In the genomic region with DNA sequence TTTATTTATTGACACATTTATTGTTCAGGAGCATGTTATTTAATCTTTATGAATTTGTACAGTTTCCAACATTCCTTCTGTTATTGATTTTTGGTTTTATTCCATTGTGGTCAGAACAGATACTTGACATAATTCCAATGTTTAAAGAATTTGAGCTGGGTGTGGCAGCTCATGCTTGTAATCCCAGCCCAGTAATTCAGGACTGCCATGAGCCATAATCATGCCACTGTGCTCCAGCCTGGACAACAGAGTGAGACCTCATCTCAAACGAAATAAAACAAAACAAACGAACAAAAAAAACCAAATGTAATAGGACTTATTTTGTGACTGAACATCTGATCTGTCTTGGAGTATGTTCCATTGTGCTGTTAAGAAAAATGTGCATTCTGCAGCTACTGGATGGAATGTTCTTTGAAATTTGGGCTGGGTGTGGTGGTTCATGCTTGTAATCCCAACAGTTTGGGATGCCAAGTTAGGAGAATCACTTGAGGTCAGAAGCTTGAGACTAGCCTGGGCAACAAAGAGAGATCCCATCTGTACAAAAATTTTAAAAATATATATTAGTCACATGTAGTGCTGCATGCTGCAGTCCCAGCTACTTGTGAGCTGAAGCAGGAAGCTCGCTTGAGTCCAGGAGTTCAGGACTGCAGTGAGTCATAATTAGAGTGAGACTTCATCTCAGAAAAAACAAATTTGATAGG, we compare ENCODE assay signal across 16 cellular contexts.
A peak's percentile ranks its signal among the peaks of the same experiment; 100 is the strongest.
DNase-seq lines count a peak whose midpoint lies in the region; ATAC-seq, FAIRE-seq and TF ChIP-seq lines count a peak whose summit lies in the region.
"Had no signal": no experiment of that assay in that cellular context is flagged by ENCODE, and none has a peak within 500 bp of the region (broad histone marks: within the 10 kb centered on the region; RNA-seq: fewer than 3 reads in every experiment).

No MANE protein-coding gene starts in this region.

- TF ChIP-seq POLR2A in endothelial cell of umbilical vein (IDR thresholded peaks at IDR 0.05; ENCODE audit: low read depth, low read length): peak; percentile 50

- TSS peak; percentile 72 for BruUV-seq in endothelial cell of umbilical vein (replicated peaks; lab: Mats Ljungman, UMichigan)

- peaks cover 2% of the 10 kb centered on the region for H3K9me3 ChIP-seq in endothelial cell of umbilical vein (replicated peaks; ENCODE audit: control insufficient read depth, insufficient read depth, low read length)
- H3K9me3 ChIP-seq: tibial artery had no signal

- peak; percentile 19; the same call in 1 of the 2 replicates for TF ChIP-seq CTCF in AG10803 (conservative IDR thresholded peaks at IDR 0.05; ENCODE audit: low read length)
- TF ChIP-seq CTCF in endothelial cell of umbilical vein (IDR thresholded peaks at IDR 0.05; ENCODE audit: extremely low read depth in 1 of 2, insufficient read depth in 1 of 2, low read depth in 1 of 2, low read length in 2 of 2): no peak
- TF ChIP-seq CTCF in progenitor cell of endocrine pancreas (IDR thresholded peaks at IDR 0.05; ENCODE audit: unreplicated experiment): no peak

- peak overlapping the region; percentile 94 for H3K27ac ChIP-seq in endothelial cell of umbilical vein (ENCODE audit: insufficient read depth, low read depth, low read length)
- H3K27ac ChIP-seq: KMS-11, tibial artery had no signal

- peak overlapping the region; percentile 53 for H3K9ac ChIP-seq in endothelial cell of umbilical vein (replicated peaks; ENCODE audit: extremely low read depth, insufficient read depth, low read length)
- H3K9ac ChIP-seq: KMS-11 had no signal

- no peak overlapping the region for H3K27ac Mint-ChIP-seq in progenitor cell of endocrine pancreas
- H3K27ac Mint-ChIP-seq: CD8-positive, alpha-beta memory T cell had no signal

- DNase-seq in AG10803 (ENCODE audit: low read depth) (peak; percentile 92), M059J (ENCODE audit: low read depth) (peak; percentile 86), endothelial cell of umbilical vein (ENCODE audit: low read depth, low spot score) (peak; percentile 91), myocyte (ENCODE audit: low read depth) (peak; percentile 46), progenitor cell of endocrine pancreas (ENCODE audit: low spot score, unreplicated experiment) (no peak), 8988T (no peak)
- DNase-seq: activated effector memory CD4-positive, alpha-beta T cell treated with Interleukin-2 at 50 U/mL for 16 hours; CD8-positive, alpha-beta memory T cell; effector CD4-positive, alpha-beta T cell; occipital lobe; SHP77; tibial artery had no signal

- POLR2A ChIA-PET in endothelial cell of umbilical vein (lab: Charles Lee): interaction anchor here (1.3 kb wide), 1 partner anchor 14 kb away, joined by 3 read pairs; no protein-coding TSS in a partner anchor

- CTCF ChIA-PET in endothelial cell of umbilical vein (lab: Charles Lee): interaction anchor here (0.9 to 2.6 kb wide), 9 partner anchors 13 to 537 kb away, joined by 3 to 46 read pairs (median 5); a partner anchor contains a TSS

- H3K4me2 ChIP-seq in endothelial cell of umbilical vein (ENCODE audit: insufficient read depth, low read length): peak overlapping the region; percentile 76
- H3K4me2 ChIP-seq: KMS-11 had no signal

- no peaks in the 10 kb centered on the region for H3K36me3 ChIP-seq in endothelial cell of umbilical vein (ENCODE audit: control insufficient read depth in 2 of 2, extremely low read depth in 1 of 2, insufficient read depth in 2 of 2, low read length in 2 of 2)
- H3K36me3 ChIP-seq: tibial artery had no signal

- peaks cover 17% of the 10 kb centered on the region for H3K9me3 Mint-ChIP-seq in progenitor cell of endocrine pancreas (ENCODE audit: low read depth)

- H3K4me3 ChIP-seq in AG10803 (ENCODE audit: low read length) (no peak overlapping the region), endothelial cell of umbilical vein (replicated peaks in 1 of 3; ENCODE audit: insufficient read depth in 1 of 3, low read depth in 1 of 3, low read length in 3 of 3) (no peak overlapping the region)
- H3K4me3 ChIP-seq: tibial artery had no signal

- no peaks in the 10 kb centered on the region for H4K20me1 ChIP-seq in endothelial cell of umbilical vein (replicated peaks; ENCODE audit: control insufficient read depth, extremely low read depth, insufficient read depth, low read length)

- H3K27me3 ChIP-seq in endothelial cell of umbilical vein (ENCODE audit: control insufficient read depth in 2 of 2, insufficient read depth in 2 of 2, low read length in 2 of 2): no peaks in the 10 kb centered on the region
- H3K27me3 ChIP-seq: tibial artery had no signal

- H3K79me2 ChIP-seq in endothelial cell of umbilical vein (ENCODE audit: control insufficient read depth, insufficient read depth, low read length): no peaks in the 10 kb centered on the region

- H3K27me3 Mint-ChIP-seq in progenitor cell of endocrine pancreas: no peaks in the 10 kb centered on the region

- no peaks in the 10 kb centered on the region for H3K36me3 Mint-ChIP-seq in progenitor cell of endocrine pancreas (ENCODE audit: insufficient read depth)
- H3K36me3 Mint-ChIP-seq: CD8-positive, alpha-beta memory T cell had no signal

- intact Hi-C loops in endothelial cell of umbilical vein (cut with micrococcal nuclease): loop anchor here (1.0 kb wide), 2 partner anchors 38 to 94 kb away; no protein-coding TSS in a partner anchor

- no peaks in the 10 kb centered on the region for H3K4me1 Mint-ChIP-seq in progenitor cell of endocrine pancreas (ENCODE audit: low read depth)
- H3K4me1 Mint-ChIP-seq: CD8-positive, alpha-beta memory T cell had no signal

- H3K4me1 ChIP-seq in endothelial cell of umbilical vein (ENCODE audit: control insufficient read depth, extremely low read depth, insufficient read depth, low read length): peaks cover 42% of the 10 kb centered on the region

- H2AFZ ChIP-seq in endothelial cell of umbilical vein (ENCODE audit: low read depth, low read length): peak overlapping the region; percentile 15

- dilution Hi-C loops in endothelial cell of umbilical vein (cut with MboI; ENCODE audit: extremely low pct_ligation_motif_present, low sequenced_read_pairs): no loop called here

- ATAC-seq in HG02840 (IDR thresholded peaks at IDR 0.05; ENCODE audit: low FRiP score, unreplicated experiment) (no peak), GM21825 (IDR thresholded peaks at IDR 0.05; ENCODE audit: unreplicated experiment) (no peak)

- H3K4me3 Mint-ChIP-seq in progenitor cell of endocrine pancreas (ENCODE audit: low read depth): no peak overlapping the region
- H3K4me3 Mint-ChIP-seq: CD8-positive, alpha-beta memory T cell had no signal

- H3K9me1 ChIP-seq in endothelial cell of umbilical vein (replicated peaks; ENCODE audit: control insufficient read depth, extremely low read depth, insufficient read depth, low read length): no peaks in the 10 kb centered on the region

- FAIRE-seq in endothelial cell of umbilical vein (lab: Jason Lieb, UNC): peak; percentile 84
- FAIRE-seq: GM12892 had no signal

TF ChIP-seq in endothelial cell of umbilical vein, 7 proteins besides CTCF, POLR2A, EP300 and RAD21:
- TF ChIP-seq, protein P1, sequence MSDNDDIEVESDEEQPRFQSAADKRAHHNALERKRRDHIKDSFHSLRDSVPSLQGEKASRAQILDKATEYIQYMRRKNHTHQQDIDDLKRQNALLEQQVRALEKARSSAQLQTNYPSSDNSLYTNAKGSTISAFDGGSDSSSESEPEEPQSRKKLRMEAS (IDR thresholded peaks at IDR 0.05; ENCODE audit: insufficient read depth, insufficient read length): no peak
- TF ChIP-seq POLR2AphosphoS5 (IDR thresholded peaks at IDR 0.05; ENCODE audit: insufficient read depth, low read depth, low read length) (peak; percentile 60), EZH2 (IDR thresholded peaks at IDR 0.05; ENCODE audit: borderline replicate concordance, low read depth, low read length, severe bottlenecking) (no peak), JUN (IDR thresholded peaks at IDR 0.05; ENCODE audit: borderline replicate concordance, insufficient read depth, insufficient read length, low read depth) (peak; percentile 81), FOS (IDR thresholded peaks at IDR 0.05; ENCODE audit: borderline replicate concordance, insufficient read depth, low read length) (peak; percentile 90), GATA2 (IDR thresholded peaks at IDR 0.05; ENCODE audit: insufficient read depth, insufficient read length, low read depth, low read length) (peak; percentile 51), MYC (IDR thresholded peaks at IDR 0.05; ENCODE audit: low read depth, low read length) (peak; percentile 7)

Comparison
In these comparisons a context has a peak if more than half of its experiments do, and no peak if none do; other contexts are left out.
1. DNase-seq: peak in AG10803 (single experiment), M059J (single experiment), endothelial cell of umbilical vein (single experiment) and myocyte (single experiment); none in progenitor cell of endocrine pancreas (single experiment) and 8988T (single experiment).